ENCODE assay signal across 3 cellular contexts in genomic region chr17:3593384-3593783, GRCh38.
TF ChIP-seq lines count a peak whose summit lies in the region.

No MANE protein-coding gene starts in this region.

TF ChIP-seq in HEK293, 187 proteins besides CTCF, POLR2A, EP300 and RAD21:
- no peak for TF ChIP-seq ZNF645 (tag by site-specific recombination; IDR thresholded peaks at IDR 0.05)
- TF ChIP-seq, protein P1, sequence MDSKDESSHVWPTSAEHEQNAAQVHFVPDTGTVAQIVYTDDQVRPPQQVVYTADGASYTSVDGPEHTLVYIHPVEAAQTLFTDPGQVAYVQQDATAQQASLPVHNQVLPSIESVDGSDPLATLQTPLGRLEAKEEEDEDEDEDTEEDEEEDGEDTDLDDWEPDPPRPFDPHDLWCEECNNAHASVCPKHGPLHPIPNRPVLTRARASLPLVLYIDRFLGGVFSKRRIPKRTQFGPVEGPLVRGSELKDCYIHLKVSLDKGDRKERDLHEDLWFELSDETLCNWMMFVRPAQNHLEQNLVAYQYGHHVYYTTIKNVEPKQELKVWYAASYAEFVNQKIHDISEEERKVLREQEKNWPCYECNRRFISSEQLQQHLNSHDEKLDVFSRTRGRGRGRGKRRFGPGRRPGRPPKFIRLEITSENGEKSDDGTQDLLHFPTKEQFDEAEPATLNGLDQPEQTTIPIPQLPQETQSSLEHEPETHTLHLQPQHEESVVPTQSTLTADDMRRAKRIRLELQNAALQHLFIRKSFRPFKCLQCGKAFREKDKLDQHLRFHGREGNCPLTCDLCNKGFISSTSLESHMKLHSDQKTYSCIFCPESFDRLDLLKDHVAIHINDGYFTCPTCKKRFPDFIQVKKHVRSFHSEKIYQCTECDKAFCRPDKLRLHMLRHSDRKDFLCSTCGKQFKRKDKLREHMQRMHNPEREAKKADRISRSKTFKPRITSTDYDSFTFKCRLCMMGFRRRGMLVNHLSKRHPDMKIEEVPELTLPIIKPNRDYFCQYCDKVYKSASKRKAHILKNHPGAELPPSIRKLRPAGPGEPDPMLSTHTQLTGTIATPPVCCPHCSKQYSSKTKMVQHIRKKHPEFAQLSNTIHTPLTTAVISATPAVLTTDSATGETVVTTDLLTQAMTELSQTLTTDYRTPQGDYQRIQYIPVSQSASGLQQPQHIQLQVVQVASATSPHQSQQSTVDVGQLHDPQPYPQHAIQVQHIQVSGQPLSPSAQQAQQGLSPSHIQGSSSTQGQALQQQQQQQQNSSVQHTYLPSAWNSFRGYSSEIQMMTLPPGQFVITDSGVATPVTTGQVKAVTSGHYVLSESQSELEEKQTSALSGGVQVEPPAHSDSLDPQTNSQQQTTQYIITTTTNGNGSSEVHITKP (tag by site-specific recombination; IDR thresholded peaks at IDR 0.05), result peak; percentile 94

TF ChIP-seq in IMR-90, 13 proteins besides CTCF, POLR2A, EP300 and RAD21:
- TF ChIP-seq NFE2L2 (IDR thresholded peaks at IDR 0.05; ENCODE audit: low read depth, low read length), result no peak
- TF ChIP-seq MAFK (IDR thresholded peaks at IDR 0.05; ENCODE audit: low read depth, low read length), result no peak
- TF ChIP-seq RFX5 (IDR thresholded peaks at IDR 0.05; ENCODE audit: low read depth, low read length), result no peak
- TF ChIP-seq USF2 (IDR thresholded peaks at IDR 0.05; ENCODE audit: low read depth, low read length), result no peak
- no peak for TF ChIP-seq RCOR1 (IDR thresholded peaks at IDR 0.05; ENCODE audit: insufficient replicate concordance, low read length)
- no peak for TF ChIP-seq MXI1 (IDR thresholded peaks at IDR 0.05; ENCODE audit: borderline replicate concordance, low read depth, low read length)
- no peak for TF ChIP-seq MAZ (IDR thresholded peaks at IDR 0.05; ENCODE audit: borderline replicate concordance, low read depth, low read length)
- no peak for TF ChIP-seq BHLHE40 (IDR thresholded peaks at IDR 0.05; ENCODE audit: low read depth, low read length)
- no peak for TF ChIP-seq SMC3 (IDR thresholded peaks at IDR 0.05; ENCODE audit: low read depth, low read length)
- no peak for TF ChIP-seq FOS (IDR thresholded peaks at IDR 0.05; ENCODE audit: low read depth, low read length)
- no peak for TF ChIP-seq CHD1 (IDR thresholded peaks at IDR 0.05; ENCODE audit: low read depth, low read length)
- TF ChIP-seq CEBPB (IDR thresholded peaks at IDR 0.05; ENCODE audit: low read depth, low read length), result no peak
- TF ChIP-seq ELK1 (IDR thresholded peaks at IDR 0.05; ENCODE audit: borderline replicate concordance, low read depth, low read length), result no peak

TF ChIP-seq in K562, 482 proteins besides CTCF, POLR2A, EP300 and RAD21:
- TF ChIP-seq PURB (CRISPR knock-in tag; IDR thresholded peaks at IDR 0.05; ENCODE audit: low read depth), result no peak
- TF ChIP-seq, protein P1 (IDR thresholded peaks at IDR 0.05; ENCODE audit: partially characterized antibody), result peak; percentile 91
- no peak for TF ChIP-seq SOX6 (IDR thresholded peaks at IDR 0.05)
- 0 out of 2 replicates have a peak, but pooled peaks have one; percentile 20 for TF ChIP-seq ATF7 (IDR thresholded peaks at IDR 0.05)
- no peak for TF ChIP-seq NR1H2 (CRISPR knock-in tag; IDR thresholded peaks at IDR 0.05)
- no peak for TF ChIP-seq ELF2 (CRISPR knock-in tag; IDR thresholded peaks at IDR 0.05)
- no peak for TF ChIP-seq NR4A1 (CRISPR knock-in tag; IDR thresholded peaks at IDR 0.05)
- no peak for TF ChIP-seq NR4A1 (tag; IDR thresholded peaks at IDR 0.05)
- TF ChIP-seq HDGF (IDR thresholded peaks at IDR 0.05), result no peak
- TF ChIP-seq ZNF512 (tag; IDR thresholded peaks at IDR 0.05), result no peak
